19 cellular contexts compared by ENCODE assay signal in genomic region chr2:138602166-138602460, GRCh38.
DNase-seq lines count a peak whose midpoint lies in the region; ATAC-seq and TF ChIP-seq lines count a peak whose summit lies in the region.
"Had no signal": no experiment of that assay in that cellular context is flagged by ENCODE, and none has a peak within 500 bp of the region (broad histone marks: within the 10 kb centered on the region; RNA-seq: fewer than 3 reads in every experiment).

No MANE protein-coding gene starts in this region.

- H3K4me3 ChIP-seq in endodermal cell (ENCODE audit: low read length) (no peak overlapping the region), SK-N-SH (ENCODE audit: low read depth in 2 of 2, low read length in 1 of 2) (no peak overlapping the region)
- H3K4me3 ChIP-seq: psoas muscle, tibial artery had no signal

- H3K4me2 ChIP-seq in SK-N-SH = no peak overlapping the region

- no peaks in the 10 kb centered on the region for H3K9me3 ChIP-seq in endodermal cell (ENCODE audit: control insufficient read depth, low read length)
- no peaks in the 10 kb centered on the region for H3K9me3 ChIP-seq in SK-N-SH
- H3K9me3 ChIP-seq: psoas muscle, tibial artery had no signal

- no peaks in the 10 kb centered on the region for H4K20me1 ChIP-seq in SK-N-SH (ENCODE audit: insufficient read depth)

- H3K27me3 ChIP-seq in endodermal cell (ENCODE audit: control insufficient read depth, insufficient read depth, low read length, poor library complexity, severe bottlenecking) = no peaks in the 10 kb centered on the region
- H3K27me3 ChIP-seq in SK-N-SH (ENCODE audit: insufficient read depth) = no peaks in the 10 kb centered on the region
- H3K27me3 ChIP-seq: tibial artery had no signal

- CTCF ChIA-PET in SK-N-SH (lab: Yijun Ruan, JAX) = no interaction called here

- POLR2A ChIA-PET in SK-N-SH (lab: Yijun Ruan, JAX) = no interaction called here

- no peaks in the 10 kb centered on the region for H3K79me2 ChIP-seq in SK-N-SH (ENCODE audit: insufficient read depth)

- H3K27ac Mint-ChIP-seq in endodermal cell = peak overlapping the region; percentile 31
- H3K27ac Mint-ChIP-seq: activated CD4-positive, alpha-beta T cell treated with anti-CD3 and anti-CD28 coated beads, Interleukin-2, amount 10 ng/mL, durations not matched to agents 7 days and 5 days; HFFc6; stimulated activated effector memory CD8-positive, alpha-beta T cell treated with anti-CD3 and anti-CD28 coated beads, Interleukin-12 subunit alpha, Interleukin-12 subunit beta, amount 100 ng/mL, for 72 hours had no signal

- no peaks in the 10 kb centered on the region for H3K9me3 Mint-ChIP-seq in endodermal cell
- H3K9me3 Mint-ChIP-seq: activated CD4-positive, alpha-beta T cell treated with anti-CD3 and anti-CD28 coated beads, Interleukin-2, amount 10 ng/mL, durations not matched to agents 7 days and 5 days; HFFc6; neural crest cell; stimulated activated effector memory CD8-positive, alpha-beta T cell treated with anti-CD3 and anti-CD28 coated beads, Interleukin-12 subunit alpha, Interleukin-12 subunit beta, amount 100 ng/mL, for 72 hours had no signal

- TF ChIP-seq CTCF in endodermal cell (conservative IDR thresholded peaks at IDR 0.05) (no peak), SK-N-SH (IDR thresholded peaks at IDR 0.05) (no peak)

- H3K9me2 ChIP-seq in SK-N-SH = no peaks in the 10 kb centered on the region

- H3F3A ChIP-seq in SK-N-SH (replicated peaks; ENCODE audit: insufficient read depth) = no peaks in the 10 kb centered on the region

- DNase-seq in DMS53 treated with DMSO at 0.1 percent for 48 hours (lab: John Stamatoyannopoulos, UW; ENCODE audit: unreplicated experiment) (peak; percentile 2), NCI-H1105 (lab: John Stamatoyannopoulos, UW) (peak; percentile 82), NCI-H510A (lab: John Stamatoyannopoulos, UW) (peak; percentile 58), endodermal cell (no peak), Right ventricle myocardium inferior (ENCODE audit: missing footprints) (no peak), SK-N-SH (no peak)
- DNase-seq: activated CD4-positive, alpha-beta T cell treated with anti-CD3 and anti-CD28 coated beads, Interleukin-2, amount 10 ng/mL, durations not matched to agents 7 days and 5 days; activated CD8-positive, alpha-beta memory T cell treated with anti-CD3 and anti-CD28 coated beads, Interleukin-2, amount 50 U/mL, for 48 hours; activated gamma-delta T cell treated with Interleukin-2 at 50 U/mL for 16 hours; AML-193; HFFc6; hypothalamus; mesendoderm; psoas muscle; tibial artery had no signal

- ATAC-seq in GM21528 (IDR thresholded peaks at IDR 0.05; ENCODE audit: low FRiP score, unreplicated experiment) (no peak), HG03378 (IDR thresholded peaks at IDR 0.05; ENCODE audit: unreplicated experiment) (no peak), Right ventricle myocardium inferior (no peak)
- ATAC-seq: stimulated activated effector memory CD8-positive, alpha-beta T cell treated with anti-CD3 and anti-CD28 coated beads, Interleukin-12 subunit alpha, Interleukin-12 subunit beta, amount 100 ng/mL, for 72 hours had no signal

- H3K4me1 ChIP-seq in endodermal cell (ENCODE audit: control insufficient read depth, insufficient read depth, low read length) (no peaks in the 10 kb centered on the region), SK-N-SH (ENCODE audit: control insufficient read depth in 1 of 2, insufficient read depth in 2 of 2, low read depth in 1 of 2, low read length in 1 of 2) (peaks cover 0 to under 1% of the 10 kb centered on the region in 2 experiments; a peak in 1 of 4 replicates)
- H3K4me1 ChIP-seq: psoas muscle, tibial artery had no signal

- TF ChIP-seq EP300 in SK-N-SH (IDR thresholded peaks at IDR 0.05; ENCODE audit: borderline replicate concordance in 1 of 2, low read depth in 1 of 2, low read length in 1 of 2) = no peak

- no peaks in the 10 kb centered on the region for H3K27me3 Mint-ChIP-seq in endodermal cell (ENCODE audit: insufficient read depth)
- H3K27me3 Mint-ChIP-seq: activated CD4-positive, alpha-beta T cell treated with anti-CD3 and anti-CD28 coated beads, Interleukin-2, amount 10 ng/mL, durations not matched to agents 7 days and 5 days had no signal

- H3K27ac ChIP-seq in endodermal cell (ENCODE audit: low read depth, low read length) = no peak overlapping the region
- H3K27ac ChIP-seq in SK-N-SH (ENCODE audit: low read depth in 2 of 2, low read length in 1 of 2) = no peak overlapping the region
- H3K27ac ChIP-seq: psoas muscle, tibial artery had no signal

- no peak overlapping the region for H2AFZ ChIP-seq in SK-N-SH (ENCODE audit: low read depth)

- H3K9ac ChIP-seq in endodermal cell (ENCODE audit: extremely low read depth, low read length, poor library complexity, severe bottlenecking) (no peak overlapping the region), SK-N-SH (no peak overlapping the region)

- H3K4me1 Mint-ChIP-seq in endodermal cell = no peaks in the 10 kb centered on the region
- H3K4me1 Mint-ChIP-seq: activated CD4-positive, alpha-beta T cell treated with anti-CD3 and anti-CD28 coated beads, Interleukin-2, amount 10 ng/mL, durations not matched to agents 7 days and 5 days; neural crest cell; stimulated activated effector memory CD8-positive, alpha-beta T cell treated with anti-CD3 and anti-CD28 coated beads, Interleukin-12 subunit alpha, Interleukin-12 subunit beta, amount 100 ng/mL, for 72 hours had no signal

- no peak overlapping the region for H3K4me3 Mint-ChIP-seq in endodermal cell
- H3K4me3 Mint-ChIP-seq: activated CD4-positive, alpha-beta T cell treated with anti-CD3 and anti-CD28 coated beads, Interleukin-2, amount 10 ng/mL, durations not matched to agents 7 days and 5 days; HFFc6; neural crest cell; stimulated activated effector memory CD8-positive, alpha-beta T cell treated with anti-CD3 and anti-CD28 coated beads, Interleukin-12 subunit alpha, Interleukin-12 subunit beta, amount 100 ng/mL, for 72 hours had no signal

- TF ChIP-seq RAD21 in SK-N-SH (IDR thresholded peaks at IDR 0.05; ENCODE audit: low read length) = no peak

- WGBS in endodermal cell (ENCODE audit: insufficient coverage in 1 of 2, insufficient read length in 1 of 2), 2 experiments = 87 to 100% methylated on average over 1 of the region's 1 CpG
- 100% methylated on average over 1 of the region's 1 CpG for WGBS in SK-N-SH (ENCODE audit: low lambda C conversion rate)

- intact Hi-C loops in Right ventricle myocardium inferior (cut with DNase I) = no loop called here

- H3K36me3 ChIP-seq in endodermal cell (ENCODE audit: control insufficient read depth, insufficient read depth, low read length) (no peaks in the 10 kb centered on the region), SK-N-SH (replicated peaks in 1 of 2; ENCODE audit: control insufficient read depth in 1 of 2, insufficient read depth in 2 of 2, low read length in 1 of 2) (no peaks in the 10 kb centered on the region)
- H3K36me3 ChIP-seq: tibial artery had no signal

- no peaks in the 10 kb centered on the region for H3K36me3 Mint-ChIP-seq in endodermal cell (ENCODE audit: low read depth)
- H3K36me3 Mint-ChIP-seq: stimulated activated effector memory CD8-positive, alpha-beta T cell treated with anti-CD3 and anti-CD28 coated beads, Interleukin-12 subunit alpha, Interleukin-12 subunit beta, amount 100 ng/mL, for 72 hours had no signal

TF ChIP-seq in SK-N-SH, 30 proteins besides CTCF, POLR2A, EP300 and RAD21:
- TF ChIP-seq RCOR1 (IDR thresholded peaks at IDR 0.05; ENCODE audit: low read length) (no peak), RFX5 (IDR thresholded peaks at IDR 0.05; ENCODE audit: low read length) (no peak), USF2 (IDR thresholded peaks at IDR 0.05; ENCODE audit: borderline replicate concordance, low read depth, low read length) (no peak), SIN3A (IDR thresholded peaks at IDR 0.05; ENCODE audit: borderline replicate concordance, low read depth, low read length) (no peak), FOXM1 (IDR thresholded peaks at IDR 0.05; ENCODE audit: low read depth) (no peak), FOXJ3 (CRISPR knock-in tag; IDR thresholded peaks at IDR 0.05) (no peak)

Comparison
In these comparisons a context has a peak if more than half of its experiments do, and no peak if none do; other contexts are left out.
1. DNase-seq: peak in DMS53 treated with DMSO at 0.1 percent for 48 hours (single experiment), NCI-H1105 (single experiment) and NCI-H510A (single experiment); none in endodermal cell (single experiment), Right ventricle myocardium inferior (single experiment) and SK-N-SH (single experiment).